ENCODE assay signal across 13 cellular contexts in the genomic region with DNA sequence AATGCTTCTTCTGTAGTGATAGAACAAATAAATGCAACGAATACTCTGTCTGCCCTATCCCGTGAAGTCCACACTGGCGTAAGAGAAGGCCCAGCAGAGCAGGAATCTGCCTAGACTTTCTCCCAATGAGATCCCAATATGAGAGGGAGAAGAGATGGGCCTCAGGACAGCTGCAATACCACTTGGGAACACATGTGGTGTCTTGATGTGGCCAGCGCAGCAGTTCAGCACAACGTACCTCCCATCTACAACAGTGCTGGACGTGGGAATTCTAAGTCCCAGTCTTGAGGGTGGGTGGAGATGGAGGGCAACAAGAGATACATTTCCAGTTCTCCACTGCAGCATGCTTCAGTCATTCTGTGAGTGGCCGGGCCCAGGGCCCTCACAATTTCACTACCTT. TPM values are rescaled to one million over a fixed set of nuclear protein-coding genes. Genes with fewer than 3 reads are reported as not detected.
DNase-seq lines count a peak whose midpoint lies in the region; ATAC-seq and TF ChIP-seq lines count a peak whose summit lies in the region.
"Had no signal": no experiment of that assay in that cellular context is flagged by ENCODE, and none has a peak within 500 bp of the region (broad histone marks: within the 10 kb centered on the region; RNA-seq: fewer than 3 reads in every experiment).

No MANE protein-coding gene starts in this region.

- no peak overlapping the region for H3K23ac ChIP-seq in H9 (ENCODE audit: insufficient read length, low read depth, low read length)

- H3K36me3 ChIP-seq in mucosa of descending colon (ENCODE audit: low read depth) = no peaks in the 10 kb centered on the region
- H3K36me3 ChIP-seq: left ventricle myocardium inferior had no signal

- H3K9me3 ChIP-seq in H9 (ENCODE audit: control insufficient read depth, low read depth, low read length) = no peaks in the 10 kb centered on the region
- no peaks in the 10 kb centered on the region for H3K9me3 ChIP-seq in mucosa of descending colon
- H3K9me3 ChIP-seq: left ventricle myocardium inferior had no signal

- ATAC-seq in WTC11 (peak; percentile 94), naive B cell (ENCODE audit: low read depth in 2 of 2) (no peak), GM18870 (IDR thresholded peaks at IDR 0.05; ENCODE audit: unreplicated experiment) (no peak), GM21381 (IDR thresholded peaks at IDR 0.05; ENCODE audit: unreplicated experiment) (no peak), mucosa of descending colon (no peak), GM21576 (IDR thresholded peaks at IDR 0.05; ENCODE audit: unreplicated experiment) (no peak)

- CTCF ChIA-PET in WTC11 (lab: Charles Lee) = interaction anchor here (1.0 to 1.4 kb wide), 3 partner anchors 16 to 53 kb away, joined by 3 to 4 read pairs (median 3); no protein-coding TSS in a partner anchor

- H3K4me1 Mint-ChIP-seq in H9 = no peaks in the 10 kb centered on the region
- no peaks in the 10 kb centered on the region for H3K4me1 Mint-ChIP-seq in WTC11
- H3K4me1 Mint-ChIP-seq in naive B cell = peaks cover 75 to 91% (median 76%) of the 10 kb centered on the region in 3 donors

- H3K79me2 ChIP-seq in H9 (ENCODE audit: insufficient read depth, low read length) = no peaks in the 10 kb centered on the region

- no peak overlapping the region for H3K4ac ChIP-seq in H9 (ENCODE audit: low read depth, low read length)

- no peak overlapping the region for H3K4me3 ChIP-seq in mucosa of descending colon
- H3K4me3 ChIP-seq: left ventricle myocardium inferior had no signal

- H3K4me1 ChIP-seq in H9 (ENCODE audit: insufficient read depth, low read length) = no peaks in the 10 kb centered on the region
- H3K4me1 ChIP-seq in mucosa of descending colon (ENCODE audit: low read depth) = no peaks in the 10 kb centered on the region
- H3K4me1 ChIP-seq: left ventricle myocardium inferior had no signal

- H3K23me2 ChIP-seq in H9 (ENCODE audit: insufficient read length, low read depth, low read length, poor library complexity, severe bottlenecking) = no peaks in the 10 kb centered on the region

- no peak overlapping the region for H2AFZ ChIP-seq in H9 (ENCODE audit: low read length)

- no peaks in the 10 kb centered on the region for H3K27me3 ChIP-seq in H9 (ENCODE audit: insufficient read depth, low read length)

- peak; percentile 12 for DNase-seq in COLO829 (ENCODE audit: low spot score)
- no peak for DNase-seq in H9
- no peak for DNase-seq in WTC11 (ENCODE audit: low spot score)
- DNase-seq in naive B cell = no peak
- DNase-seq in mucosa of descending colon = no peak
- DNase-seq: activated CD4-positive, alpha-beta T cell treated with anti-CD3 and anti-CD28 coated beads, Interleukin-2, amount 50 U/mL, for 4 hours; amniotic stem cell; left ventricle myocardium inferior; NCI-H1105; stimulated activated CD4-positive, alpha-beta T cell treated with anti-CD3 and anti-CD28 coated beads, Interleukin-2, amount 100 ng/mL, for 24 hours had no signal

- H3K4me2 ChIP-seq in H9 (ENCODE audit: insufficient read depth, insufficient read length, low read length) = no peak overlapping the region

- H2BK120ac ChIP-seq in H9 (ENCODE audit: low read depth, low read length, poor library complexity, severe bottlenecking) = no peak overlapping the region

- no peak overlapping the region for H2BK15ac ChIP-seq in H9 (ENCODE audit: low read depth, low read length)

- no peak overlapping the region for H4K8ac ChIP-seq in H9 (replicated peaks; ENCODE audit: insufficient read length, low read depth, low read length)

- no peak overlapping the region for H3K27ac ChIP-seq in H9 (ENCODE audit: insufficient read length, low read depth, low read length)
- H3K27ac ChIP-seq: left ventricle myocardium inferior had no signal

- H2BK20ac ChIP-seq in H9 (ENCODE audit: low read depth, low read length, poor library complexity, severe bottlenecking) = no peak overlapping the region

- H3K36me3 Mint-ChIP-seq in H9 (ENCODE audit: insufficient read depth in 1 of 3, low read depth in 3 of 3) (no peaks in the 10 kb centered on the region), WTC11 (no peaks in the 10 kb centered on the region), naive B cell (peaks cover 32 to 35% of the 10 kb centered on the region in 2 donors)

- TF ChIP-seq CTCF in H9 (conservative IDR thresholded peaks at IDR 0.05) (peak; percentile 50), WTC11 (IDR thresholded peaks at IDR 0.05) (no peak), mucosa of descending colon (IDR thresholded peaks at IDR 0.05) (no peak)

- no peak overlapping the region for H3T11ph ChIP-seq in H9 (ENCODE audit: low read length)

- H3K18ac ChIP-seq in H9 (ENCODE audit: insufficient read length, low read depth, low read length) = no peak overlapping the region

- no peaks in the 10 kb centered on the region for H3K79me1 ChIP-seq in H9 (ENCODE audit: insufficient read depth, low read depth, low read length, poor library complexity, severe bottlenecking)

- H2AK5ac ChIP-seq in H9 (ENCODE audit: insufficient read length, low read length) = no peak overlapping the region

- H4K20me1 ChIP-seq in H9 (ENCODE audit: control insufficient read depth, insufficient read depth, insufficient read length) = no peaks in the 10 kb centered on the region

- intact Hi-C loops in mucosa of descending colon (cut with DNase I, micrococcal nuclease) = no loop called here

- H3K27me3 Mint-ChIP-seq in H9 (ENCODE audit: low read depth) (peaks cover 2% of the 10 kb centered on the region), WTC11 (ENCODE audit: low read depth) (peaks cover 6% of the 10 kb centered on the region), naive B cell (no peaks in the 10 kb centered on the region)

- H2BK5ac ChIP-seq in H9 (ENCODE audit: insufficient read length, low read length) = no peak overlapping the region

- no peak overlapping the region for H3K14ac ChIP-seq in H9 (ENCODE audit: insufficient read depth, low read length)

- no peak overlapping the region for H4K91ac ChIP-seq in H9 (ENCODE audit: insufficient read length, low read depth, low read length)

- H2BK12ac ChIP-seq in H9 (ENCODE audit: insufficient read length, low read depth, low read length) = no peak overlapping the region

- H4K5ac ChIP-seq in H9 (ENCODE audit: insufficient read length, low read depth, low read length) = no peak overlapping the region

- POLR2A ChIA-PET in WTC11 (lab: Charles Lee) = no interaction called here

- H3K4me3 Mint-ChIP-seq in H9 = no peak overlapping the region
- H3K4me3 Mint-ChIP-seq in WTC11 = no peak overlapping the region
- peak overlapping the region in 6 of 8 donors; percentile 16 to 90 (median 58) for H3K4me3 Mint-ChIP-seq in naive B cell

- no CpG with 5 or more reads among the region's 7 CpGs for WGBS in H9 (ENCODE audit: extremely low coverage, insufficient read length, low lambda C conversion rate)

- H3K9me3 Mint-ChIP-seq in H9 = no peaks in the 10 kb centered on the region
- no peaks in the 10 kb centered on the region for H3K9me3 Mint-ChIP-seq in WTC11
- no peaks in the 10 kb centered on the region for H3K9me3 Mint-ChIP-seq in naive B cell

- H3K27ac Mint-ChIP-seq in H9 = no peak overlapping the region
- no peak overlapping the region for H3K27ac Mint-ChIP-seq in WTC11
- H3K27ac Mint-ChIP-seq in naive B cell = peak overlapping the region in 5 of 6 donors; percentile 73 to 98 (median 96)

- no peak overlapping the region for H3K9ac ChIP-seq in H9 (ENCODE audit: extremely low read depth, insufficient read length, low read length)

- no peak overlapping the region for H3K56ac ChIP-seq in H9 (ENCODE audit: insufficient read length, low read depth, low read length)

TF ChIP-seq in WTC11, 78 proteins besides CTCF, POLR2A, EP300 and RAD21 (continues in another document):
- no peak for TF ChIP-seq ZNF317 (CRISPR knock-in tag; IDR thresholded peaks at IDR 0.05; ENCODE audit: borderline replicate concordance, low read depth)
- TF ChIP-seq, protein P1, sequence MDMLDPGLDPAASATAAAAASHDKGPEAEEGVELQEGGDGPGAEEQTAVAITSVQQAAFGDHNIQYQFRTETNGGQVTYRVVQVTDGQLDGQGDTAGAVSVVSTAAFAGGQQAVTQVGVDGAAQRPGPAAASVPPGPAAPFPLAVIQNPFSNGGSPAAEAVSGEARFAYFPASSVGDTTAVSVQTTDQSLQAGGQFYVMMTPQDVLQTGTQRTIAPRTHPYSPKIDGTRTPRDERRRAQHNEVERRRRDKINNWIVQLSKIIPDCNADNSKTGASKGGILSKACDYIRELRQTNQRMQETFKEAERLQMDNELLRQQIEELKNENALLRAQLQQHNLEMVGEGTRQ (CRISPR knock-in tag; IDR thresholded peaks at IDR 0.05) = no peak
- TF ChIP-seq, protein P2, sequence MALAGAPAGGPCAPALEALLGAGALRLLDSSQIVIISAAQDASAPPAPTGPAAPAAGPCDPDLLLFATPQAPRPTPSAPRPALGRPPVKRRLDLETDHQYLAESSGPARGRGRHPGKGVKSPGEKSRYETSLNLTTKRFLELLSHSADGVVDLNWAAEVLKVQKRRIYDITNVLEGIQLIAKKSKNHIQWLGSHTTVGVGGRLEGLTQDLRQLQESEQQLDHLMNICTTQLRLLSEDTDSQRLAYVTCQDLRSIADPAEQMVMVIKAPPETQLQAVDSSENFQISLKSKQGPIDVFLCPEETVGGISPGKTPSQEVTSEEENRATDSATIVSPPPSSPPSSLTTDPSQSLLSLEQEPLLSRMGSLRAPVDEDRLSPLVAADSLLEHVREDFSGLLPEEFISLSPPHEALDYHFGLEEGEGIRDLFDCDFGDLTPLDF (CRISPR knock-in tag; IDR thresholded peaks at IDR 0.05) = no peak
- TF ChIP-seq SOX15 (CRISPR knock-in tag; IDR thresholded peaks at IDR 0.05) = no peak
- TF ChIP-seq ZNF138 (CRISPR knock-in tag; conservative IDR thresholded peaks at IDR 0.05) = no peak
- TF ChIP-seq, protein P3, sequence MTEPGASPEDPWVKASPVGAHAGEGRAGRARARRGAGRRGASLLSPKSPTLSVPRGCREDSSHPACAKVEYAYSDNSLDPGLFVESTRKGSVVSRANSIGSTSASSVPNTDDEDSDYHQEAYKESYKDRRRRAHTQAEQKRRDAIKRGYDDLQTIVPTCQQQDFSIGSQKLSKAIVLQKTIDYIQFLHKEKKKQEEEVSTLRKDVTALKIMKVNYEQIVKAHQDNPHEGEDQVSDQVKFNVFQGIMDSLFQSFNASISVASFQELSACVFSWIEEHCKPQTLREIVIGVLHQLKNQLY (CRISPR knock-in tag; IDR thresholded peaks at IDR 0.05) = no peak
- no peak for TF ChIP-seq FOXP1 (CRISPR knock-in tag; IDR thresholded peaks at IDR 0.05; ENCODE audit: borderline replicate concordance)
- no peak for TF ChIP-seq NR3C1 (CRISPR knock-in tag; conservative IDR thresholded peaks at IDR 0.05; ENCODE audit: low read depth)

RNA-seq across cellular contexts. Expression of a gene that starts 45.8 kb away (rescaled TPM):
- 12.5 and 13.8 TPM in 2 replicates for total RNA-seq in H9 (2021)
- 6.4 to 7.1 TPM (median 6.7 TPM) in 3 replicates for total RNA-seq in WTC11 (2021)
- 10 to 100 TPM in 5 of 6 donors, 1 to 10 TPM in 1; 4.8 to 26.2 (median 18.2) TPM for polyA plus RNA-seq in naive B cell (ENCODE audit: low read depth in 6 of 6)
- 1 to 10 TPM; 5.4 to 8.5 (median 6.2) TPM for total RNA-seq in mucosa of descending colon

Comparison
In these comparisons a context has a peak if more than half of its experiments do, and no peak if none do; other contexts are left out.
1. H3K27ac Mint-ChIP-seq: peak in naive B cell (5 of 6); none in H9 (0 of 3) and WTC11 (single experiment).
2. H3K4me3 Mint-ChIP-seq: peak in naive B cell (6 of 8); none in H9 (0 of 2) and WTC11 (single experiment).